11 cellular contexts compared by ENCODE assay signal in the genomic region with DNA sequence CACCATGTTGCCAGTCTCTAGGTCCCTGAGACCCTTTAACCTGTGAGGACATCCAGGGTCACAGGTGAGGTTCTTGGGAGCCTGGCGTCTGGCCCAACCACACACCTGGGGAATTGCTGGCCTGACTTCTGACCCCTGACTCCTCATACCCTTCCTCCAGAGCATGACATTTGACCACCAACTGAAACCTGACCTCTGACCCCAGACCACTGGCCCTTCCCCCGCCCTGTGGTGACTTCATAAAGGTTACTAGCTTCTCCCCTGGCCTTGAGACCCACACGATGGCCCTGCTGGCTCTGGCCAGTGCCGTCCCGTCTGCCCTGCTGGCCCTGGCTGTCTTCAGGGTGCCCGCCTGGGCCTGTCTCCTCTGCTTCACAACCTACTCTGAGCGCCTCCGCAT. TPM values are rescaled to one million over a fixed set of nuclear protein-coding genes. Genes with fewer than 3 reads are reported as not detected.
DNase-seq lines count a peak whose midpoint lies in the region; ATAC-seq and TF ChIP-seq lines count a peak whose summit lies in the region.
"Had no signal": no experiment of that assay in that cellular context is flagged by ENCODE, and none has a peak within 500 bp of the region (broad histone marks: within the 10 kb centered on the region; RNA-seq: fewer than 3 reads in every experiment).

A gene with protein sequence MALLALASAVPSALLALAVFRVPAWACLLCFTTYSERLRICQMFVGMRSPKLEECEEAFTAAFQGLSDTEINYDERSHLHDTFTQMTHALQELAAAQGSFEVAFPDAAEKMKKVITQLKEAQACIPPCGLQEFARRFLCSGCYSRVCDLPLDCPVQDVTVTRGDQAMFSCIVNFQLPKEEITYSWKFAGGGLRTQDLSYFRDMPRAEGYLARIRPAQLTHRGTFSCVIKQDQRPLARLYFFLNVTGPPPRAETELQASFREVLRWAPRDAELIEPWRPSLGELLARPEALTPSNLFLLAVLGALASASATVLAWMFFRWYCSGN (plus strand): TSS at position 85 of the 400 bp plus-strand sequence. CDS start 197 bp downstream, at position 282.

- peaks cover 52% of the 10 kb centered on the region for H3K36me3 ChIP-seq in osteoblast (ENCODE audit: insufficient read depth, low read length)
- H3K36me3 ChIP-seq in CD8-positive, alpha-beta T cell (ENCODE audit: insufficient read depth, low read length), result no peaks in the 10 kb centered on the region

- no peak within 1 kb of the TSS for H3K27ac Mint-ChIP-seq in T-cell
- no peak within 1 kb of the TSS for H3K27ac Mint-ChIP-seq in CD8-positive, alpha-beta T cell

- H3K9me3 Mint-ChIP-seq in T-cell, result no peaks in the 10 kb centered on the region
- no peaks in the 10 kb centered on the region for H3K9me3 Mint-ChIP-seq in CD8-positive, alpha-beta T cell
- H3K9me3 Mint-ChIP-seq: CD8-positive, alpha-beta memory T cell had no signal

- H3K27ac ChIP-seq in osteoblast (ENCODE audit: low read depth, low read length), result peak within 1 kb of the TSS; percentile 61
- H3K27ac ChIP-seq in CD8-positive, alpha-beta T cell (ENCODE audit: low read depth, low read length), result no peak within 1 kb of the TSS

- H4K20me1 ChIP-seq in osteoblast (ENCODE audit: insufficient read depth, low read length), result peaks cover 73% of the 10 kb centered on the region

- CTCF ChIA-PET in AG04449 (lab: Yijun Ruan, JAX), result no interaction called here
- CTCF ChIA-PET in T-cell (lab: Charles Lee), result no interaction called here
- CTCF ChIA-PET in CD8-positive, alpha-beta T cell (lab: Charles Lee), result no interaction called here

- peak within 1 kb of the TSS; percentile 95 for H3K4me2 ChIP-seq in osteoblast (ENCODE audit: insufficient read depth, low read length)

- peaks cover 7% of the 10 kb centered on the region for H3K36me3 Mint-ChIP-seq in T-cell
- peaks cover 2% of the 10 kb centered on the region for H3K36me3 Mint-ChIP-seq in CD8-positive, alpha-beta T cell
- H3K36me3 Mint-ChIP-seq: CD8-positive, alpha-beta memory T cell had no signal

- H3K4me1 Mint-ChIP-seq in T-cell, result peaks cover 13 to 26% (median 18%) of the 10 kb centered on the region in 3 donors
- peaks cover 10% of the 10 kb centered on the region for H3K4me1 Mint-ChIP-seq in CD8-positive, alpha-beta T cell (ENCODE audit: low read depth)

- peaks cover 0 to 4% of the 10 kb centered on the region in 2 donors for H3K27me3 Mint-ChIP-seq in T-cell
- peaks cover 3% of the 10 kb centered on the region for H3K27me3 Mint-ChIP-seq in CD8-positive, alpha-beta T cell (ENCODE audit: low read depth)

- no peak for DNase-seq in AG04449 (ENCODE audit: low read depth, low spot score)
- no peak for DNase-seq in T-cell
- DNase-seq in fibroblast of pulmonary artery (ENCODE audit: low read depth), result no peak
- no peak for DNase-seq in osteoblast (ENCODE audit: insufficient read length, low spot score, missing footprints)
- DNase-seq in NCI-H526 (lab: John Stamatoyannopoulos, UW), result no peak
- no peak for DNase-seq in CD8-positive, alpha-beta T cell
- DNase-seq: CD8-positive, alpha-beta memory T cell; NCI-H2029 treated with DMSO at 0.1 percent for 48 hours; T-helper 9 cell had no signal

- peak within 1 kb of the TSS in 2 of 3 donors; percentile 19 to 27 for H3K4me3 Mint-ChIP-seq in T-cell
- H3K4me3 Mint-ChIP-seq in CD8-positive, alpha-beta T cell, result no peak within 1 kb of the TSS

- POLR2A ChIA-PET in AG04449 (lab: Yijun Ruan, JAX) (interaction anchor here (0.6 to 1.2 kb wide), 2 partner anchors 10 to 12 kb away, joined by 3 read pairs; no protein-coding TSS in a partner anchor), T-cell (lab: Charles Lee) (no interaction called here)
- POLR2A ChIA-PET in CD8-positive, alpha-beta T cell (lab: Charles Lee), result no interaction called here

- ATAC-seq in T-cell (replicated peaks in 1 of 4) (no peak), esophagus mucosa (no peak), HG02759 (IDR thresholded peaks at IDR 0.05; ENCODE audit: unreplicated experiment) (no peak)
- ATAC-seq in CD8-positive, alpha-beta T cell, result no peak

- peaks cover 92% of the 10 kb centered on the region for H3K79me2 ChIP-seq in osteoblast (ENCODE audit: insufficient read depth, low read length)

- no peak within 1 kb of the TSS for H2AFZ ChIP-seq in osteoblast (ENCODE audit: low read length)

- intact Hi-C loops in CD8-positive, alpha-beta T cell (cut with DNase I, micrococcal nuclease), result no loop called here

- TF ChIP-seq CTCF in AG04449 (IDR thresholded peaks at IDR 0.05; ENCODE audit: insufficient read depth, low read length, missing control alignments) (no peak), fibroblast of pulmonary artery (IDR thresholded peaks at IDR 0.05; ENCODE audit: low read length, missing control alignments) (no peak), osteoblast (IDR thresholded peaks at IDR 0.05; ENCODE audit: extremely low read depth, low read depth, low read length) (no peak)
- TF ChIP-seq CTCF in CD8-positive, alpha-beta T cell (IDR thresholded peaks at IDR 0.05), result no peak

- H3K9me3 ChIP-seq in osteoblast (ENCODE audit: low read depth, low read length), result no peaks in the 10 kb centered on the region
- H3K9me3 ChIP-seq in CD8-positive, alpha-beta T cell (ENCODE audit: low read length), result no peaks in the 10 kb centered on the region

- peak within 1 kb of the TSS; percentile 96 for H3K4me3 ChIP-seq in AG04449 (ENCODE audit: low read depth, low read length)
- H3K4me3 ChIP-seq in fibroblast of pulmonary artery (replicated peaks; ENCODE audit: low read depth, low read length), result peak within 1 kb of the TSS; percentile 97
- peak within 1 kb of the TSS; percentile 84 for H3K4me3 ChIP-seq in osteoblast (ENCODE audit: insufficient read depth, low read length)
- no peak within 1 kb of the TSS for H3K4me3 ChIP-seq in CD8-positive, alpha-beta T cell (ENCODE audit: low read depth, low read length)

- H3K4me1 ChIP-seq in osteoblast (ENCODE audit: insufficient read depth, low read length), result peaks cover 21% of the 10 kb centered on the region
- peaks cover 15% of the 10 kb centered on the region for H3K4me1 ChIP-seq in CD8-positive, alpha-beta T cell (ENCODE audit: insufficient read depth, low read length)

- H3K27me3 ChIP-seq in osteoblast (ENCODE audit: insufficient read depth, low read length), result no peaks in the 10 kb centered on the region
- no peaks in the 10 kb centered on the region for H3K27me3 ChIP-seq in CD8-positive, alpha-beta T cell (ENCODE audit: insufficient read depth, low read length)

RNA-seq across cellular contexts. Expression of the gene that starts here (rescaled TPM):
- total RNA-seq in T-cell (1 to 10 TPM; 5.5 to 9.9 (median 6.9) TPM), osteoblast (9.4 and 12.7 TPM in 2 replicates), esophagus mucosa (3.0 TPM)
- 1 to 10 TPM; 3.8 to 4.0 TPM for total RNA-seq in CD8-positive, alpha-beta T cell
